In the genomic region with DNA sequence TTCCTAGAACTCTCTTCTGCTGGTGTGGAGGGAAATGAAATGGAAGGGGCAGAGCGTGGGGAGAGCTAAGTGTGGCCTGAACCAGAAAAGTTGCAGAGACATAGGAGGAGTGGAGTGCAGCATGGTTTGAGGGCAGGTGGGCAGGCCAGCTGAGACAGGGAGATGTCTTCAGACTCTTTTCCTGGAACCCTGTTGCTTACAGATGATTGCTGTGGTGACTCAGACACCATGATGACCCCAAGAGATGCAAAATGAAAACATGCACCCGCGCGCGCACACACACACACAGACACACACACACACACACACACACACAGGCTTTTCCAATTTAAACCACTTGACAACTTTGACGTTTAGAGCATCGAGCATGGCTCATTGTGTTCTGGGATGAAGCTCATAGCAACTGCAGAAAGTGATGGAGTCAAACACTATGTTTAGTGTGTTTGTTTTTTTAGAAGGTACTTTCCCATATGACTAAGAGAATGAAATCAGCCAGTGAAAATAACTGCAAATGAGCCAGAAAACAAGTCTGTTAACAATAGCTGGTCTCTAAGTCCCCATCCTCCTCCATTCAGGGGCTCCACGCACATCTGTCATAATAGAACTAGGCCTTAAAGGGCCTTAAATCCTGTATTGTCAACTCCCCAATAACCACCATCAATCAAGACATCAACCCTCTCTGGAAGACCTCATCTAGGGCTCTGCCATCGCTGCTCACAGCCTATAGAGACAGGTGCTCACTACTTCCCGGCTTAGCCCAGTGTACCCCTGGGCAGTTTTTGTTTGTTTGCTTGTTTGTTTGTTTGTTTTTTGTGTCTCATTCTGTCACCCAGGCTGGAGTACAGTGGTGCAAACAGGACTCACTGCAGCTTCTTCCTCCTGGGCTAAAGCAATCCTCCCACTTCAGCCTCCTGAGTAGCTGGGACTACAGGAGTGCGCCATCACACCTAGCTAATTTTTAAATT, we compare ENCODE assay signal across 9 cellular contexts. TPM values are rescaled to one million over a fixed set of nuclear protein-coding genes. Genes with fewer than 3 reads are reported as not detected.
DNase-seq lines count a peak whose midpoint lies in the region; ATAC-seq and TF ChIP-seq lines count a peak whose summit lies in the region.
"Had no signal": no experiment of that assay in that cellular context is flagged by ENCODE, and none has a peak within 500 bp of the region (broad histone marks: within the 10 kb centered on the region; RNA-seq: fewer than 3 reads in every experiment).

No MANE protein-coding gene starts in this region.

- ATAC-seq in GM19351 (IDR thresholded peaks at IDR 0.05; ENCODE audit: unreplicated experiment), result peak; percentile 73
- ATAC-seq in HG03565 (IDR thresholded peaks at IDR 0.05; ENCODE audit: unreplicated experiment), result peak; percentile 65

- H3K4me1 Mint-ChIP-seq in CD14-positive monocyte, result no peaks in the 10 kb centered on the region
- H3K4me1 Mint-ChIP-seq: activated naive CD8-positive, alpha-beta T cell treated with anti-CD3 and anti-CD28 coated beads, Interleukin-2, amount 10 ng/mL, durations not matched to agents 7 days and 5 days had no signal

- H3K27ac ChIP-seq in stomach, result peak overlapping the region in 1 of 5 donors; percentile 26

- TF ChIP-seq EP300 in stomach (IDR thresholded peaks at IDR 0.05), result no peak

- H3K27me3 Mint-ChIP-seq in CD14-positive monocyte (ENCODE audit: low read depth in 3 of 3), result peaks cover 0 to 4% (median 0%) of the 10 kb centered on the region in 3 donors

- intact Hi-C loops in stomach (cut with DNase I; ENCODE audit: low total_unique reads), result no loop called here
- intact Hi-C loops in CD14-positive monocyte (cut with micrococcal nuclease), result no loop called here

- TF ChIP-seq CTCF in stomach (IDR thresholded peaks at IDR 0.05), result no peak
- TF ChIP-seq CTCF in CD14-positive monocyte (IDR thresholded peaks at IDR 0.05), result no peak

- no peak for TF ChIP-seq POLR2A in stomach (IDR thresholded peaks at IDR 0.05)

- no peaks in the 10 kb centered on the region for H3K27me3 ChIP-seq in stomach

- 72 to 86% (median 81%) methylated on average over 11 of the region's 11 CpGs for WGBS in stomach, 5 donors

- H3K27ac Mint-ChIP-seq in CD14-positive monocyte, result no peak overlapping the region
- H3K27ac Mint-ChIP-seq: activated naive CD8-positive, alpha-beta T cell treated with anti-CD3 and anti-CD28 coated beads, Interleukin-2, amount 10 ng/mL, durations not matched to agents 7 days and 5 days had no signal

- no peaks in the 10 kb centered on the region for H3K9me3 ChIP-seq in stomach

- H3K4me3 ChIP-seq in stomach, result no peak overlapping the region

- no peaks in the 10 kb centered on the region for H3K36me3 Mint-ChIP-seq in CD14-positive monocyte
- H3K36me3 Mint-ChIP-seq: activated naive CD8-positive, alpha-beta T cell treated with anti-CD3 and anti-CD28 coated beads, Interleukin-2, amount 10 ng/mL, durations not matched to agents 7 days and 5 days had no signal

- H3K4me1 ChIP-seq in stomach, result peaks cover 0 to 22% (median 7%) of the 10 kb centered on the region in 4 donors

- H3K36me3 ChIP-seq in stomach, result peaks cover 0 to 4% (median 0%) of the 10 kb centered on the region in 4 donors

- peaks cover 0 to 2% (median 0%) of the 10 kb centered on the region in 7 donors for H3K9me3 Mint-ChIP-seq in CD14-positive monocyte
- H3K9me3 Mint-ChIP-seq: activated naive CD8-positive, alpha-beta T cell treated with anti-CD3 and anti-CD28 coated beads, Interleukin-2, amount 10 ng/mL, durations not matched to agents 7 days and 5 days had no signal

- no peak overlapping the region for H3K4me3 Mint-ChIP-seq in CD14-positive monocyte
- H3K4me3 Mint-ChIP-seq: activated naive CD8-positive, alpha-beta T cell treated with anti-CD3 and anti-CD28 coated beads, Interleukin-2, amount 10 ng/mL, durations not matched to agents 7 days and 5 days had no signal

- peak; percentile 32 for DNase-seq in AG20443 (ENCODE audit: low spot score)
- DNase-seq in fibroblast of gingiva (ENCODE audit: low read depth), result peak; percentile 22
- DNase-seq in stomach, result no peak
- DNase-seq in CD14-positive monocyte (ENCODE audit: low spot score), result no peak
- no peak for DNase-seq in RKO (ENCODE audit: low spot score)
- DNase-seq in AG08395 (ENCODE audit: low spot score), result no peak
- DNase-seq: activated naive CD8-positive, alpha-beta T cell treated with anti-CD3 and anti-CD28 coated beads, Interleukin-2, amount 10 ng/mL, durations not matched to agents 7 days and 5 days had no signal

RNA-seq across cellular contexts. Expression of gene TMOD1, which starts 9.6 kb away (rescaled TPM):
- 10 to 100 TPM in 2 of 5 donors, 1 to 10 TPM in 3; 4.6 to 34.8 (median 9.6) TPM for total RNA-seq in stomach
- 10 to 100 TPM in 2 of 3 donors, 1 to 10 TPM in 1; 4.9 to 13.0 (median 12.8) TPM for polyA plus RNA-seq in stomach
- under 1 TPM; 0.59 to 0.81 TPM for polyA plus RNA-seq in CD14-positive monocyte

Comparison
In these comparisons a context has a peak if more than half of its experiments do, and no peak if none do; other contexts are left out.
1. DNase-seq: peak in AG20443 (single experiment) and fibroblast of gingiva (single experiment); none in stomach (single experiment), CD14-positive monocyte (single experiment), RKO (single experiment) and AG08395 (single experiment).